ENCODE assay signal across 25 cellular contexts in genomic region chr20:36208257-36208656, GRCh38.
"Had no signal": no experiment of that assay in that cellular context is flagged by ENCODE, and none has a peak within 500 bp of the region (broad histone marks: within the 10 kb centered on the region; RNA-seq: fewer than 3 reads in every experiment).

No MANE protein-coding gene starts in this region.

- ATAC-seq: effector memory CD8-positive, alpha-beta T cell; esophagus mucosa; gastroesophageal sphincter; heart left ventricle; left colon; left lobe of liver; mucosa of descending colon had no signal

- H3K4me3 Mint-ChIP-seq: dendritic cell treated with granulocyte-macrophage colony-stimulating factor and Interleukin-4, amounts not matched to agents 40 ng/mL and 50 ng/mL, for 4 days; effector memory CD8-positive, alpha-beta T cell; immature natural killer cell; memory B cell; mesothelial cell of epicardium; naive B cell had no signal

- H3K4me1 Mint-ChIP-seq: immature natural killer cell, memory B cell, mesothelial cell of epicardium had no signal

- DNase-seq: colonic mucosa; cortex of kidney; effector CD8-positive, alpha-beta T cell; effector memory CD8-positive, alpha-beta T cell; erythroblast; esophagus squamous epithelium; foreskin fibroblast; foreskin melanocyte; heart left ventricle; hypothalamus; immature natural killer cell; islet precursor cell; kidney; kidney glomerular epithelial cell; left colon; left ventricle myocardium inferior; mammary epithelial cell; mucosa of descending colon; naive B cell had no signal

- H3K27ac Mint-ChIP-seq: dendritic cell treated with granulocyte-macrophage colony-stimulating factor and Interleukin-4, amounts not matched to agents 40 ng/mL and 50 ng/mL, for 4 days; effector memory CD8-positive, alpha-beta T cell; immature natural killer cell; memory B cell; mesothelial cell of epicardium; naive B cell had no signal

- FAIRE-seq: kidney had no signal

- H3K9me3 Mint-ChIP-seq: dendritic cell treated with granulocyte-macrophage colony-stimulating factor and Interleukin-4, amounts not matched to agents 40 ng/mL and 50 ng/mL, for 4 days; effector memory CD8-positive, alpha-beta T cell; immature natural killer cell; memory B cell; mesothelial cell of epicardium; naive B cell had no signal

- H3K36me3 Mint-ChIP-seq: immature natural killer cell, memory B cell, naive B cell had no signal
